20 cellular contexts compared by ENCODE assay signal in genomic region chr3:63513801-63514200, GRCh38.
"Had no signal": no experiment of that assay in that cellular context is flagged by ENCODE, and none has a peak within 500 bp of the region (broad histone marks: within the 10 kb centered on the region; RNA-seq: fewer than 3 reads in every experiment).

No MANE protein-coding gene starts in this region.

- DNase-seq: stimulated activated CD4-positive, alpha-beta T cell treated with anti-CD3 and anti-CD28 coated beads, Interleukin-2, amount 100 ng/mL, for 48 hours; stimulated activated CD4-positive, alpha-beta T cell treated with anti-CD3 and anti-CD28 coated beads, Interleukin-4, amount 100 ng/mL, for 1 hour; stimulated activated CD4-positive, alpha-beta T cell treated with anti-CD3 and anti-CD28 coated beads, Interleukin-4, amount 100 ng/mL, for 24 hours; stimulated activated CD4-positive, alpha-beta T cell treated with anti-CD3 and anti-CD28 coated beads, Interleukin-4, amount 100 ng/mL, for 4 hours; stimulated activated CD8-positive, alpha-beta memory T cell treated with anti-CD3 and anti-CD28 coated beads, Interleukin-4, amount 100 ng/mL, for 48 hours; stimulated activated naive B cell treated with anti-CD40 and anti-IgM and Interleukin-4, amounts not matched to agents 10 μg/mL and 1 μg/mL and 100 μg/mL, for 72 hours; stimulated activated naive CD4-positive, alpha-beta T cell; stimulated activated naive CD4-positive, alpha-beta T cell treated with Interleukin-2 at 50 U/mL for 16 hours; stimulated activated naive CD8-positive, alpha-beta T cell treated with anti-CD3 and anti-CD28 coated beads, Interleukin-15, amount 100 ng/mL, for 72 hours; stimulated activated naive CD8-positive, alpha-beta T cell treated with anti-CD3 and anti-CD28 coated beads, Interleukin-15, Interleukin-2, amounts not matched to agents 100 U/mL and 50 U/mL, for 24 hours; stomach; substantia nigra; testis; thyroid gland; tibial artery; transverse colon; trophoblast cell; upper lobe of left lung; upper lobe of right lung; uterus had no signal
